Comparison of ENCODE assay signal across 23 cellular contexts in the genomic region with DNA sequence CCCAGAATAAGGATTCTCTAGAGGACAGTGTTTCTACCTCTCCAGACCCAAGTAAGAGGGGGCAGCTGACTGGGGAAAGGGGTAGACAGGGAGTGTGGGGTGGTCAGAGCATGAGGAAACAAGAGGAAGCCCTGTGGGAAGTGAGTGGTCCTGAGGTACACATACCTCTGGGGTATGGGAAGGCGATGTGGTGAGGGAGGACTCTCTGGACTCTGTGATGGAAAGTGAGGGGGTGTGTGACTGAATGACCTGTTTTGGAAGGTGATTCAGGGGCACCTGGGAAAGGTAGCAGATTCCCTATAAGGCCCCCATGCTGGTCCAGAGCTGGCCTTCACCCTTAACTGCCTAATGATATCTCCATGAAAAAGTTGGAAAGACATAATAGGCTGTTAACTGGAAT.
"Had no signal": no experiment of that assay in that cellular context is flagged by ENCODE, and none has a peak within 500 bp of the region (broad histone marks: within the 10 kb centered on the region; RNA-seq: fewer than 3 reads in every experiment).

No MANE protein-coding gene starts in this region.

- H3K36me3 ChIP-seq: ovary had no signal

- H3K4me1 ChIP-seq: esophagus muscularis mucosa, spleen had no signal

- H3K27ac Mint-ChIP-seq: nephron had no signal

- H3K4me3 ChIP-seq: dorsolateral prefrontal cortex, esophagus muscularis mucosa, gastroesophageal sphincter, lung, ovary, psoas muscle, skin epidermis, spleen, stomach, thyroid gland, vagina had no signal

- DNase-seq: dorsolateral prefrontal cortex; effector CD8-positive, alpha-beta T cell; foreskin keratinocyte; hypothalamus; mesendoderm; midbrain; naive thymus-derived CD4-positive, alpha-beta T cell; occipital lobe; ovary; psoas muscle; right cardiac atrium; spleen; stimulated activated CD4-positive, alpha-beta T cell treated with anti-CD3 and anti-CD28 coated beads, Interleukin-4, amount 100 ng/mL, for 4 hours; stimulated activated naive CD4-positive, alpha-beta T cell treated with Interleukin-2 at 50 U/mL for 16 hours; stomach; trophoblast cell had no signal

- H3K4me3 Mint-ChIP-seq: naive thymus-derived CD4-positive, alpha-beta T cell; nephron had no signal

- H3K27me3 ChIP-seq: dorsolateral prefrontal cortex, esophagus muscularis mucosa, foreskin keratinocyte, gastroesophageal sphincter, ovary, spleen, stomach, thyroid gland, vagina had no signal

- ATAC-seq: foreskin keratinocyte; gastroesophageal sphincter; naive thymus-derived CD4-positive, alpha-beta T cell; psoas muscle; right cardiac atrium had no signal

- H3K27me3 Mint-ChIP-seq: naive thymus-derived CD4-positive, alpha-beta T cell had no signal

- H3K4me1 Mint-ChIP-seq: nephron had no signal

- H3K27ac ChIP-seq: esophagus muscularis mucosa, foreskin keratinocyte, gastroesophageal sphincter, ovary, psoas muscle, skin epidermis, spleen, stomach, thyroid gland, vagina had no signal

- H3K9me3 ChIP-seq: esophagus muscularis mucosa, gastroesophageal sphincter, ovary, psoas muscle, spleen, stomach, thyroid gland, vagina had no signal

- H3K9me3 Mint-ChIP-seq: naive thymus-derived CD4-positive, alpha-beta T cell; nephron had no signal
